ENCODE assay signal across 22 cellular contexts in genomic region chr6:37659561-37659960, GRCh38.
"Had no signal": no experiment of that assay in that cellular context is flagged by ENCODE, and none has a peak within 500 bp of the region (broad histone marks: within the 10 kb centered on the region; RNA-seq: fewer than 3 reads in every experiment).

No MANE protein-coding gene starts in this region.

- H3K27me3 ChIP-seq: colonic mucosa, heart right ventricle, left lung had no signal

- H3K9me3 ChIP-seq: colonic mucosa, gastrocnemius medialis, lower lobe of right lung, mucosa of descending colon had no signal

- H3K4me1 ChIP-seq: colonic mucosa, gastrocnemius medialis, left lung, lower lobe of right lung had no signal

- H3K27ac ChIP-seq: colonic mucosa, epithelial cell of prostate, gastrocnemius medialis, heart right ventricle, left lung, lower lobe of right lung had no signal

- ATAC-seq: effector memory CD8-positive, alpha-beta T cell; esophagus mucosa; gastrocnemius medialis; heart right ventricle; left cardiac atrium; left lung; left ventricle myocardium superior; lower lobe of right lung; mucosa of descending colon had no signal

- DNase-seq: colonic mucosa; cortex of kidney; effector CD8-positive, alpha-beta T cell; effector memory CD8-positive, alpha-beta T cell; endodermal cell; erythroblast; esophagus squamous epithelium; foreskin fibroblast; foreskin melanocyte; gastrocnemius medialis; head of caudate nucleus; heart right ventricle; hippocampal formation; left cardiac atrium; left lung; left ventricle myocardium superior; lower lobe of right lung; mesenchymal stem cell; mucosa of descending colon; naive B cell had no signal

- H3K4me3 ChIP-seq: colonic mucosa, esophagus squamous epithelium, gastrocnemius medialis, heart right ventricle, left lung, lower lobe of right lung, mucosa of descending colon had no signal

- H3K36me3 ChIP-seq: colonic mucosa, gastrocnemius medialis, heart right ventricle, left lung, lower lobe of right lung had no signal
